Comparison of ENCODE assay signal across 15 cellular contexts in the genomic region with DNA sequence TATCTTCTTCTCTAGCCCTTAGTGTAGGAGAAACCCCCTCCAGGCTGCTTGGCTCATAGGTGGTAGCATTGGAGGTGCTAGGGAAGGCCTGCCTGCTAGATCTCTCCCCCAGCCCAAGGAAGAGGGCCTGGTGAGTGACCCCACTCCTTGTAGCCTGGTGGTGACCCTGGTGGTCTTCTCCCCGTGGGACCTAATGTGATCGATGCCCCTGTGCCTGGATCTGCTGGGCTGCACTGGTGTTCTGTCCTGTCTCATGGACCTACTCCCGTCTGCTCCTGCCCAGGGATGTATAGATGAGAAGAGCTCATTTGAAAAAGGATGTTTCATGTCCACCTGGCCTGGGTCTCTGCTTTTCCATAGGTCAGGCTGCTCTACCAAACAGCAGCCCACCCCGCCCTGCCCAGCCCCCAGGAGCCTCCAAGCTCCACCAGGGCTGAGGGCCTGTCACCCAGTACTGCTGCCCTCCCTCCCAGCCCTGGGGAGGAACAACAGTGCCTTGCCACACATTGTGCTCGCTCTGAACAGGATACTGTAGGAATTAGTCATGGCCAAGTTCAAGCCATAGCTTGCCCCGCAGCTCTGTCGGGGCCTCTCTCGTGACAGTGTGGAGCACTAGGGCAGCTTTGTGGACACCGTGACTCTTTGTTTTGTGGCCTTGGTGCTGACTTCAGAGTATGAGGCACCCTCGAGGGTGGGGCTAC. TPM values are rescaled to one million over a fixed set of nuclear protein-coding genes. Genes with fewer than 3 reads are reported as not detected.
DNase-seq lines count a peak whose midpoint lies in the region; ATAC-seq and TF ChIP-seq lines count a peak whose summit lies in the region.
"Had no signal": no experiment of that assay in that cellular context is flagged by ENCODE, and none has a peak within 500 bp of the region (broad histone marks: within the 10 kb centered on the region; RNA-seq: fewer than 3 reads in every experiment).

No MANE protein-coding gene starts in this region.

- H3K4me1 ChIP-seq in ACC112 (ENCODE audit: control insufficient read depth, insufficient read depth, low read length, unreplicated experiment): peaks cover 21% of the 10 kb centered on the region
- H3K4me1 ChIP-seq: heart left ventricle, Peyer's patch had no signal

- no peaks in the 10 kb centered on the region for H3K9me3 Mint-ChIP-seq in HFFc6
- H3K9me3 Mint-ChIP-seq: activated CD4-positive, alpha-beta T cell treated with anti-CD3 and anti-CD28 coated beads, Interleukin-2, amount 10 ng/mL, durations not matched to agents 7 days and 5 days; naive B cell had no signal

- no peaks in the 10 kb centered on the region for H3K79me2 ChIP-seq in ACC112 (ENCODE audit: control insufficient read depth, insufficient read depth, low read length, unreplicated experiment)

- TF ChIP-seq CTCF in HFFc6 (IDR thresholded peaks at IDR 0.05) (no peak), astrocyte of the spinal cord (IDR thresholded peaks at IDR 0.05; ENCODE audit: low read depth, low read length) (no peak)

- peak; percentile 95 for DNase-seq in HFFc6
- DNase-seq in astrocyte of the spinal cord (ENCODE audit: low read depth, low spot score): peak; percentile 85
- DNase-seq in kidney glomerular epithelial cell (lab: John Stamatoyannopoulos, UW): peak; percentile 8
- DNase-seq in effector CD4-positive, alpha-beta T cell: no peak
- DNase-seq: activated CD4-positive, alpha-beta T cell treated with anti-CD3 and anti-CD28 coated beads, Interleukin-2, amount 10 ng/mL, durations not matched to agents 7 days and 5 days; heart left ventricle; naive B cell; NCI-H1694 had no signal

- no peaks in the 10 kb centered on the region for H3K36me3 ChIP-seq in ACC112 (ENCODE audit: insufficient read depth, low read length)
- H3K36me3 ChIP-seq: BLaER1, Peyer's patch had no signal

- no peaks in the 10 kb centered on the region for H3K27me3 ChIP-seq in ACC112 (ENCODE audit: insufficient read depth, low read length)
- H3K27me3 ChIP-seq: BLaER1, Peyer's patch had no signal

- H3K4me1 Mint-ChIP-seq in HFFc6 (ENCODE audit: low read depth): peaks cover 36% of the 10 kb centered on the region
- H3K4me1 Mint-ChIP-seq: activated CD4-positive, alpha-beta T cell treated with anti-CD3 and anti-CD28 coated beads, Interleukin-2, amount 10 ng/mL, durations not matched to agents 7 days and 5 days had no signal

- peak overlapping the region; percentile 75 for H3K27ac ChIP-seq in ACC112 (ENCODE audit: low read depth, low read length)
- H3K27ac ChIP-seq: BLaER1, heart left ventricle, Peyer's patch had no signal

- H3K27me3 Mint-ChIP-seq in HFFc6 (ENCODE audit: insufficient read depth): peaks cover 6% of the 10 kb centered on the region; the same call in 1 of the 2 replicates
- H3K27me3 Mint-ChIP-seq: activated CD4-positive, alpha-beta T cell treated with anti-CD3 and anti-CD28 coated beads, Interleukin-2, amount 10 ng/mL, durations not matched to agents 7 days and 5 days had no signal

- in situ Hi-C loops in astrocyte of the spinal cord (cut with HindIII; ENCODE audit: low sequenced_read_pairs): no loop called here

- peak overlapping the region; percentile 71 for H3K4me3 Mint-ChIP-seq in HFFc6
- H3K4me3 Mint-ChIP-seq: activated CD4-positive, alpha-beta T cell treated with anti-CD3 and anti-CD28 coated beads, Interleukin-2, amount 10 ng/mL, durations not matched to agents 7 days and 5 days had no signal

- peak overlapping the region; percentile 97 for H3K27ac Mint-ChIP-seq in HFFc6
- H3K27ac Mint-ChIP-seq: activated CD4-positive, alpha-beta T cell treated with anti-CD3 and anti-CD28 coated beads, Interleukin-2, amount 10 ng/mL, durations not matched to agents 7 days and 5 days had no signal

- peaks cover 10% of the 10 kb centered on the region; the same call in 1 of the 2 replicates for H3K36me3 Mint-ChIP-seq in HFFc6 (ENCODE audit: low read depth)

- H3K4me3 ChIP-seq in ACC112 (ENCODE audit: low read depth, low read length) (no peak overlapping the region), astrocyte of the spinal cord (ENCODE audit: low read depth, low read length) (no peak overlapping the region)
- H3K4me3 ChIP-seq: BLaER1, GM12878, heart left ventricle, Peyer's patch had no signal

- no peak overlapping the region for H2AFZ ChIP-seq in ACC112 (ENCODE audit: low read length, unreplicated experiment)

- ATAC-seq in HG02678 (IDR thresholded peaks at IDR 0.05; ENCODE audit: unreplicated experiment) (no peak), GM19397 (IDR thresholded peaks at IDR 0.05; ENCODE audit: unreplicated experiment) (no peak), GM18858 (IDR thresholded peaks at IDR 0.05; ENCODE audit: unreplicated experiment) (no peak)
- ATAC-seq: GM12878 had no signal

RNA-seq across cellular contexts. Expression of a gene that starts 19.7 kb away (rescaled TPM):
- total RNA-seq in HFFc6 (2021; fragmentation: NEBNext Ultra II Directional; extraction: Animal tissue kit (Norgen Biotek cat#: 25700)): 1 to 10 TPM; 1.7 to 4.5 (median 3.7) TPM

RNA-seq across cellular contexts. Expression of a gene that starts 28.7 kb away (rescaled TPM):
- 10 to 100 TPM; 14.9 to 24.3 (median 20.7) TPM for total RNA-seq in HFFc6 (2021; fragmentation: NEBNext Ultra II Directional; extraction: Animal tissue kit (Norgen Biotek cat#: 25700))
